Comparison of ENCODE assay signal across 22 cellular contexts in the genomic region with DNA sequence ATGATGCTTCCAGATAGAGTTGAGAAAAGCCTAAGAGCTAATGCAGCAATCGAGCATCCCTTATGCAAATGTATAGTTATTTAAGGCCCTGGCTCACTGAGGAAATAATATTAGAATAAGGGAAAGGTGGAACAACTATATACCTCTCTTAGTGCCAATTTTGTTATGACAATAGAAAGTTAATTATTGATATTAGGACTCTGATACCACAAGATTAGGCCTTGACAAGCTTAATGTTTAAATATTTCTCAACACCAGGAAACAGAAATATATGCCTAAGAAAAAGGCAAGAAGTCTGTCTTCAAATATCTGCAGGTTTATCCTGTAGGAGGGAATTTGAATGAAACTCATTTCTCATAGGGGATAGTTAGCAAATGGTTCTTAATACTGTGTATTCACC.
"Had no signal": no experiment of that assay in that cellular context is flagged by ENCODE, and none has a peak within 500 bp of the region (broad histone marks: within the 10 kb centered on the region; RNA-seq: fewer than 3 reads in every experiment).

No MANE protein-coding gene starts in this region.

- H3K27me3 Mint-ChIP-seq: naive thymus-derived CD8-positive, alpha-beta T cell; type B pancreatic cell had no signal

- DNase-seq: cerebellar nuclear complex; cortex of kidney; dorsolateral prefrontal cortex; effector CD4-positive, alpha-beta T cell; head of caudate nucleus; kidney; left cardiac atrium; left ventricle myocardium superior; lower lobe of right lung; naive thymus-derived CD8-positive, alpha-beta T cell; occipital lobe; ovary; stimulated activated CD4-positive, alpha-beta T cell treated with anti-CD3 and anti-CD28 coated beads, Interleukin-2, amount 100 ng/mL, for 24 hours; stimulated activated CD4-positive, alpha-beta T cell treated with anti-CD3 and anti-CD28 coated beads, Interleukin-4, amount 100 ng/mL, for 24 hours; stimulated activated naive CD8-positive, alpha-beta T cell treated with anti-CD3 and anti-CD28 coated beads, Interleukin-15, Interleukin-2, amounts not matched to agents 100 U/mL and 50 U/mL, for 24 hours; substantia nigra; testis; tibial artery had no signal

- H3K9me3 ChIP-seq: lower lobe of right lung, ovary, testis, tibial artery had no signal

- H3K27ac Mint-ChIP-seq: naive thymus-derived CD8-positive, alpha-beta T cell; stimulated activated effector memory CD8-positive, alpha-beta T cell treated with anti-CD3 and anti-CD28 coated beads, Interleukin-12 subunit alpha, Interleukin-12 subunit beta, amount 100 ng/mL, for 72 hours; type B pancreatic cell had no signal

- H3K36me3 Mint-ChIP-seq: naive thymus-derived CD8-positive, alpha-beta T cell; stimulated activated effector memory CD8-positive, alpha-beta T cell treated with anti-CD3 and anti-CD28 coated beads, Interleukin-12 subunit alpha, Interleukin-12 subunit beta, amount 100 ng/mL, for 72 hours; type B pancreatic cell had no signal

- H3K4me1 ChIP-seq: lower lobe of right lung, testis had no signal

- ATAC-seq: left cardiac atrium; left ventricle myocardium superior; lower lobe of right lung; naive thymus-derived CD8-positive, alpha-beta T cell; sciatic nerve; stimulated activated effector memory CD8-positive, alpha-beta T cell treated with anti-CD3 and anti-CD28 coated beads, Interleukin-12 subunit alpha, Interleukin-12 subunit beta, amount 100 ng/mL, for 72 hours; stimulated activated naive CD8-positive, alpha-beta T cell treated with anti-CD3 and anti-CD28 coated beads, Interleukin-15, Interleukin-2, amounts not matched to agents 100 U/mL and 50 U/mL, for 24 hours had no signal

- H3K4me1 Mint-ChIP-seq: naive thymus-derived CD8-positive, alpha-beta T cell; stimulated activated effector memory CD8-positive, alpha-beta T cell treated with anti-CD3 and anti-CD28 coated beads, Interleukin-12 subunit alpha, Interleukin-12 subunit beta, amount 100 ng/mL, for 72 hours had no signal

- H3K4me3 ChIP-seq: dorsolateral prefrontal cortex, lower lobe of right lung, ovary, testis, tibial artery had no signal

- H3K36me3 ChIP-seq: lower lobe of right lung, ovary, tibial artery had no signal

- H3K27ac ChIP-seq: dorsolateral prefrontal cortex, lower lobe of right lung, ovary, testis, tibial artery had no signal

- H3K27me3 ChIP-seq: dorsolateral prefrontal cortex, ovary, testis, tibial artery had no signal

- H3K4me3 Mint-ChIP-seq: naive thymus-derived CD8-positive, alpha-beta T cell; stimulated activated effector memory CD8-positive, alpha-beta T cell treated with anti-CD3 and anti-CD28 coated beads, Interleukin-12 subunit alpha, Interleukin-12 subunit beta, amount 100 ng/mL, for 72 hours; type B pancreatic cell had no signal

- FAIRE-seq: frontal cortex, kidney had no signal
